In genomic region chr22:40966683-40967082, GRCh38 we compare ENCODE assay signal across 21 cellular contexts. TPM values are rescaled to one million over a fixed set of nuclear protein-coding genes. Genes with fewer than 3 reads are reported as not detected.
DNase-seq lines count a peak whose midpoint lies in the region; ATAC-seq and TF ChIP-seq lines count a peak whose summit lies in the region.
"Had no signal": no experiment of that assay in that cellular context is flagged by ENCODE, and none has a peak within 500 bp of the region (broad histone marks: within the 10 kb centered on the region; RNA-seq: fewer than 3 reads in every experiment).

No MANE protein-coding gene starts in this region.

- H3K4me1 ChIP-seq in psoas muscle = peaks cover 14% of the 10 kb centered on the region
- no peaks in the 10 kb centered on the region for H3K4me1 ChIP-seq in esophagus squamous epithelium
- H3K4me1 ChIP-seq: BE2C, breast epithelium had no signal

- H3K9me3 ChIP-seq in psoas muscle (no peaks in the 10 kb centered on the region), esophagus squamous epithelium (no peaks in the 10 kb centered on the region)
- H3K9me3 ChIP-seq: BE2C, breast epithelium, left ventricle myocardium inferior, thoracic aorta had no signal

- DNase-seq in HL-60 (ENCODE audit: low read depth in 1 of 2, low spot score in 1 of 2) = peak in 1 of 2 experiments; percentile 60
- DNase-seq in OCI-M1 (lab: John Stamatoyannopoulos, UW) = peak; percentile 74
- peak; percentile 87 to 91 for DNase-seq in erythroblast (lab: John Stamatoyannopoulos, UW)
- DNase-seq in psoas muscle = no peak
- DNase-seq in esophagus squamous epithelium (lab: John Stamatoyannopoulos, UW) = no peak
- DNase-seq: activated CD4-positive, CD25-positive, alpha-beta regulatory T cell treated with anti-CD3 and anti-CD28 coated beads, Interleukin-2, amount 50 U/mL, for 72 hours; activated CD8-positive, alpha-beta memory T cell treated with anti-CD3 and anti-CD28 coated beads, Interleukin-2, amount 50 U/mL, for 4 hours; BE2C; DMS153; H9; left ventricle myocardium inferior; NCI-H1092; NCI-H2107; NCI-H82; RPMI8226 had no signal

- H3K36me3 ChIP-seq in psoas muscle (ENCODE audit: insufficient read depth in 1 of 2, low read depth in 1 of 2) = peaks cover 4 to 92% of the 10 kb centered on the region in 2 donors
- peaks cover 0 to 99% (median 33%) of the 10 kb centered on the region in 3 donors for H3K36me3 ChIP-seq in esophagus squamous epithelium
- H3K36me3 ChIP-seq: breast epithelium had no signal

- peak overlapping the region; percentile 71 for H3K27ac ChIP-seq in HL-60 (replicated peaks)
- H3K27ac ChIP-seq in psoas muscle = peak overlapping the region; percentile 73
- H3K27ac ChIP-seq in esophagus squamous epithelium = no peak overlapping the region
- H3K27ac ChIP-seq: breast epithelium, thoracic aorta had no signal

- H3K27me3 ChIP-seq in HL-60 (ENCODE audit: insufficient read depth, poor library complexity, severe bottlenecking) = no peaks in the 10 kb centered on the region
- no peaks in the 10 kb centered on the region for H3K27me3 ChIP-seq in psoas muscle (ENCODE audit: insufficient read depth in 3 of 3, low read length in 2 of 3)
- H3K27me3 ChIP-seq in esophagus squamous epithelium = no peaks in the 10 kb centered on the region
- H3K27me3 ChIP-seq: BE2C, breast epithelium, dorsolateral prefrontal cortex had no signal

- 82 to 87% (median 86%) methylated on average over 7 of the region's 7 CpGs for WGBS in psoas muscle, 3 donors
- WGBS in esophagus squamous epithelium, 2 donors = 66 to 71% methylated on average over 7 of the region's 7 CpGs

- intact Hi-C loops in psoas muscle (cut with DNase I) (no loop called here), esophagus squamous epithelium (cut with DNase I) (no loop called here)

- TF ChIP-seq POLR2A in erythroblast (IDR thresholded peaks at IDR 0.05; ENCODE audit: low read length) = peak; percentile 52
- no peak for TF ChIP-seq POLR2A in esophagus squamous epithelium (IDR thresholded peaks at IDR 0.05)

- no peak for TF ChIP-seq CTCF in HL-60 (IDR thresholded peaks at IDR 0.05; ENCODE audit: insufficient read depth, low read length)
- no peak for TF ChIP-seq CTCF in psoas muscle (IDR thresholded peaks at IDR 0.05)
- no peak for TF ChIP-seq CTCF in esophagus squamous epithelium (IDR thresholded peaks at IDR 0.05)

- ATAC-seq in psoas muscle (no peak), GM21717 (IDR thresholded peaks at IDR 0.05; ENCODE audit: unreplicated experiment) (no peak), GM21723 (IDR thresholded peaks at IDR 0.05; ENCODE audit: unreplicated experiment) (no peak)

- H3K4me3 ChIP-seq in HL-60 (replicated peaks; ENCODE audit: insufficient read depth, low read length) (no peak overlapping the region), psoas muscle (no peak overlapping the region), esophagus squamous epithelium (no peak overlapping the region)
- H3K4me3 ChIP-seq: breast epithelium, dorsolateral prefrontal cortex, left ventricle myocardium inferior, smooth muscle cell, thoracic aorta had no signal

RNA-seq across cellular contexts. Expression of gene RBX1, which starts 15.5 kb away (rescaled TPM):
- 10 to 100 TPM; 46.6 to 59.9 (median 54.3) TPM for total RNA-seq in psoas muscle
- polyA plus RNA-seq in psoas muscle = 10 to 100 TPM; 48.4 to 82.6 (median 80.6) TPM
- 10 to 100 TPM; 32.7 to 64.0 (median 52.4) TPM for total RNA-seq in esophagus squamous epithelium

Comparison
In these comparisons a context has a peak if more than half of its experiments do, and no peak if none do; other contexts are left out.
1. DNase-seq: peak in OCI-M1 (single experiment) and erythroblast (2 of 2); none in psoas muscle (0 of 2) and esophagus squamous epithelium (single experiment).
2. H3K27ac ChIP-seq: peak in HL-60 (single experiment) and psoas muscle (single experiment); none in esophagus squamous epithelium (0 of 4).